16 cellular contexts compared by ENCODE assay signal in the genomic region with DNA sequence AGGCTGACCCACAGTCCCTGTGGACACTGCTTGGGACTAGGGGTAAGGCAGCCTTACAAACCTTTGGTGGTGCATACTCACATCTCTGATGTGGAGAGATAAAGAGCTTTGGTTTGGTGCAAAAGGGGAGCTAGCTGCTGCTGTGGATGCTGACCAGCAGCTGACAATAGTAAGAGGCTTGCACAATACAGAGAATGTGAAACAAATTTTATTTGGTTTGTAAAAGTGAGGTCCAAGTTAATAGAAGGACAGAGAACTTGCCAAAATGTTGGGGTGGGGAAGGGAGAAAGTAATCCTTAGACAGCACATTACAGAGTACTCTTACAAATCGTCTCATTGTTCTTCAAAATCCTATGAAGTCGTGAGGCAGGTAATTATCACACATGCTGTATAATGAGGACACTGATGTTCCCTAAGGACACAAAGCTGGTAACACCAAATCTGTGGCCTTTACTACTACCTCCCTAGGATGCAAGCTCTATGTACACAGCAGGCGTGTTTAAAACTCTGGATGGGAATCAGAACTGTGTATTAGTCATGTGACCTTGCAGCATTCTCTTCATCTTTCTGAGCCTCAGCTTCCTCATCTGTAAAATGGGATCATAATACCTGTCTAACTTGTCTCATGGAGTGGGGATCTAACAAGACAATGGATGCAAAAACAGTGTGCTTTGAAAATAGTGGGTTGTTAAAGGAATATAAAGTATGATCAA.
"Had no signal": no experiment of that assay in that cellular context is flagged by ENCODE, and none has a peak within 500 bp of the region (broad histone marks: within the 10 kb centered on the region; RNA-seq: fewer than 3 reads in every experiment).

No MANE protein-coding gene starts in this region.

- H3K27ac Mint-ChIP-seq: activated B cell treated with CpG ODN at 0.5 μM for 24 hours; activated CD4-positive, alpha-beta T cell treated with anti-CD3 and anti-CD28 coated beads, Interleukin-2, amount 10 ng/mL, durations not matched to agents 24 days and 14 days; activated naive CD8-positive, alpha-beta T cell; naive thymus-derived CD8-positive, alpha-beta T cell had no signal

- H3K27ac ChIP-seq: left ventricle myocardium inferior, thoracic aorta had no signal

- H3K4me3 ChIP-seq: left ventricle myocardium inferior, thoracic aorta had no signal

- H3K36me3 ChIP-seq: thoracic aorta had no signal

- DNase-seq: activated B cell treated with CpG ODN at 0.5 μM for 24 hours; activated CD4-positive, alpha-beta T cell treated with anti-CD3 and anti-CD28 coated beads, Interleukin-2, amount 10 ng/mL, durations not matched to agents 24 days and 14 days; activated CD8-positive, alpha-beta memory T cell treated with anti-CD3 and anti-CD28 coated beads, Interleukin-2, amount 50 U/mL, for 48 hours; activated gamma-delta T cell treated with Interleukin-2 at 50 U/mL for 16 hours; amygdala; cortex of kidney; effector CD8-positive, alpha-beta T cell; hypothalamus; left ventricle myocardium inferior; naive thymus-derived CD8-positive, alpha-beta T cell; occipital lobe had no signal

- H3K27me3 Mint-ChIP-seq: activated B cell treated with CpG ODN at 0.5 μM for 24 hours; activated naive CD8-positive, alpha-beta T cell; brain; central memory CD8-positive, alpha-beta T cell; naive thymus-derived CD8-positive, alpha-beta T cell had no signal

- H3K36me3 Mint-ChIP-seq: brain had no signal

- H3K4me3 Mint-ChIP-seq: activated B cell treated with CpG ODN at 0.5 μM for 24 hours; activated CD4-positive, alpha-beta T cell treated with anti-CD3 and anti-CD28 coated beads, Interleukin-2, amount 10 ng/mL, durations not matched to agents 24 days and 14 days; activated naive CD8-positive, alpha-beta T cell; brain; central memory CD8-positive, alpha-beta T cell; naive thymus-derived CD8-positive, alpha-beta T cell had no signal

- H3K9me3 Mint-ChIP-seq: activated B cell treated with CpG ODN at 0.5 μM for 24 hours; brain; central memory CD8-positive, alpha-beta T cell; naive thymus-derived CD8-positive, alpha-beta T cell had no signal

- ATAC-seq: naive thymus-derived CD8-positive, alpha-beta T cell; SK-N-SH treated with all-trans-retinoic acid at 6 μM for 48 hours had no signal

- H3K9me3 ChIP-seq: left ventricle myocardium inferior, thoracic aorta had no signal
